8 cellular contexts compared by ENCODE assay signal in the genomic region with DNA sequence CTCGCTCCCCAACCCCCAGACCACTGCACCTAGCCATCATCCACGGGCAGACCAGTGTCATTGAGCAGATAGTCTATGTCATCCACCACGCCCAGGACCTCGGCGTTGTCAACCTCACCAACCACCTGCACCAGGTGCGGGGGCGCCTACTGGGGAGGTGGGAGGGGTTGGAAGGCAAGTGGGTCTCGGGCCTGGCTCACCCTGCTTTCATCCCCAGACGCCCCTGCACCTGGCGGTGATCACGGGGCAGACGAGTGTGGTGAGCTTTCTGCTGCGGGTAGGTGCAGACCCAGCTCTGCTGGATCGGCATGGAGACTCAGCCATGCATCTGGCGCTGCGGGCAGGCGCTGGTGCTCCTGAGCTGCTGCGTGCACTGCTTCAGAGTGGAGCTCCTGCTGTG. TPM values are rescaled to one million over a fixed set of nuclear protein-coding genes. Genes with fewer than 3 reads are reported as not detected.
DNase-seq lines count a peak whose midpoint lies in the region; ATAC-seq, FAIRE-seq and TF ChIP-seq lines count a peak whose summit lies in the region.
"Had no signal": no experiment of that assay in that cellular context is flagged by ENCODE, and none has a peak within 500 bp of the region (broad histone marks: within the 10 kb centered on the region; RNA-seq: fewer than 3 reads in every experiment).

No MANE protein-coding gene starts in this region.

- H3K36me3 ChIP-seq in GM23338 (ENCODE audit: insufficient read depth): no peaks in the 10 kb centered on the region

- TF ChIP-seq POLR2A in GM12892 (IDR thresholded peaks at IDR 0.05; ENCODE audit: low read depth, low read length): no peak

- H3K27ac ChIP-seq in GM23338 (ENCODE audit: low read depth): no peak overlapping the region

- no peaks in the 10 kb centered on the region; the same call in 1 of the 2 replicates for H4K20me1 ChIP-seq in GM23338 (replicated peaks; ENCODE audit: insufficient read depth)

- H3K4me1 ChIP-seq in GM23338 (ENCODE audit: insufficient read depth): peaks cover 3% of the 10 kb centered on the region; the same call in 1 of the 2 replicates

- H3K27ac Mint-ChIP-seq in GM23338: no peak overlapping the region

- no peaks in the 10 kb centered on the region for H3K79me2 ChIP-seq in GM23338 (replicated peaks; ENCODE audit: insufficient read depth)

- H3K9me3 Mint-ChIP-seq in GM23338: no peaks in the 10 kb centered on the region

- no peaks in the 10 kb centered on the region; the same call in 2 of the 3 replicates for H3K36me3 Mint-ChIP-seq in GM23338 (ENCODE audit: low read depth)

- TF ChIP-seq CTCF in GM23338 (conservative IDR thresholded peaks at IDR 0.05; ENCODE audit: low read depth in 2 of 2) (no peak), choroid plexus epithelial cell (conservative IDR thresholded peaks at IDR 0.05; ENCODE audit: low read depth, low read length) (no peak)

- no peak overlapping the region for H2AFZ ChIP-seq in GM23338

- H3K4me3 ChIP-seq in GM23338 (peak overlapping the region; percentile 74; the same call in 1 of the 2 replicates), choroid plexus epithelial cell (ENCODE audit: low read depth, low read length) (peak overlapping the region; percentile 66), skeletal muscle cell (ENCODE audit: low read depth, low read length) (peak overlapping the region; percentile 57)

- 0 out of 2 replicates have a peak, but pooled peaks cover 11% of the 10 kb centered on the region for H3F3A ChIP-seq in GM23338 (replicated peaks; ENCODE audit: low read depth)

- peaks cover 12% of the 10 kb centered on the region; the same call in 2 of the 3 replicates for H3K4me1 Mint-ChIP-seq in GM23338

- H3K9me2 ChIP-seq in GM23338 (ENCODE audit: insufficient read depth): no peaks in the 10 kb centered on the region

- peak overlapping the region; percentile 88 for H3K4me2 ChIP-seq in GM23338

- FAIRE-seq in GM12892 (lab: Jason Lieb, UNC): no peak

- peaks cover 8% of the 10 kb centered on the region for H3K27me3 ChIP-seq in GM23338 (ENCODE audit: insufficient read depth)

- ATAC-seq in GM23338: no peak

- H3K27me3 Mint-ChIP-seq in GM23338 (ENCODE audit: insufficient read depth, low read depth, poor library complexity): peaks cover 24% of the 10 kb centered on the region

- DNase-seq in GM23338 (ENCODE audit: low spot score) (no peak), NCI-H2171 (lab: John Stamatoyannopoulos, UW) (peak; percentile 12), choroid plexus epithelial cell (ENCODE audit: low read depth) (no peak), skeletal muscle cell (ENCODE audit: low read depth) (no peak), GM12892 (ENCODE audit: insufficient read length) (no peak), GOT3 (lab: John Stamatoyannopoulos, UW) (no peak)
- no peak for DNase-seq in stimulated activated CD8-positive, alpha-beta memory T cell treated with anti-CD3 and anti-CD28 coated beads, Interleukin-4, amount 100 ng/mL, for 48 hours

- H3K4me3 Mint-ChIP-seq in GM23338: peak overlapping the region; percentile 65; the same call in 2 of the 3 replicates

TF ChIP-seq in GM23338, 12 proteins besides CTCF, POLR2A, EP300 and RAD21 (continues in another document):
- no peak for TF ChIP-seq EZH2phosphoT487 (IDR thresholded peaks at IDR 0.05; ENCODE audit: unreplicated experiment)
- no peak for TF ChIP-seq JUNB (IDR thresholded peaks at IDR 0.05; ENCODE audit: unreplicated experiment)
- TF ChIP-seq, protein P1, sequence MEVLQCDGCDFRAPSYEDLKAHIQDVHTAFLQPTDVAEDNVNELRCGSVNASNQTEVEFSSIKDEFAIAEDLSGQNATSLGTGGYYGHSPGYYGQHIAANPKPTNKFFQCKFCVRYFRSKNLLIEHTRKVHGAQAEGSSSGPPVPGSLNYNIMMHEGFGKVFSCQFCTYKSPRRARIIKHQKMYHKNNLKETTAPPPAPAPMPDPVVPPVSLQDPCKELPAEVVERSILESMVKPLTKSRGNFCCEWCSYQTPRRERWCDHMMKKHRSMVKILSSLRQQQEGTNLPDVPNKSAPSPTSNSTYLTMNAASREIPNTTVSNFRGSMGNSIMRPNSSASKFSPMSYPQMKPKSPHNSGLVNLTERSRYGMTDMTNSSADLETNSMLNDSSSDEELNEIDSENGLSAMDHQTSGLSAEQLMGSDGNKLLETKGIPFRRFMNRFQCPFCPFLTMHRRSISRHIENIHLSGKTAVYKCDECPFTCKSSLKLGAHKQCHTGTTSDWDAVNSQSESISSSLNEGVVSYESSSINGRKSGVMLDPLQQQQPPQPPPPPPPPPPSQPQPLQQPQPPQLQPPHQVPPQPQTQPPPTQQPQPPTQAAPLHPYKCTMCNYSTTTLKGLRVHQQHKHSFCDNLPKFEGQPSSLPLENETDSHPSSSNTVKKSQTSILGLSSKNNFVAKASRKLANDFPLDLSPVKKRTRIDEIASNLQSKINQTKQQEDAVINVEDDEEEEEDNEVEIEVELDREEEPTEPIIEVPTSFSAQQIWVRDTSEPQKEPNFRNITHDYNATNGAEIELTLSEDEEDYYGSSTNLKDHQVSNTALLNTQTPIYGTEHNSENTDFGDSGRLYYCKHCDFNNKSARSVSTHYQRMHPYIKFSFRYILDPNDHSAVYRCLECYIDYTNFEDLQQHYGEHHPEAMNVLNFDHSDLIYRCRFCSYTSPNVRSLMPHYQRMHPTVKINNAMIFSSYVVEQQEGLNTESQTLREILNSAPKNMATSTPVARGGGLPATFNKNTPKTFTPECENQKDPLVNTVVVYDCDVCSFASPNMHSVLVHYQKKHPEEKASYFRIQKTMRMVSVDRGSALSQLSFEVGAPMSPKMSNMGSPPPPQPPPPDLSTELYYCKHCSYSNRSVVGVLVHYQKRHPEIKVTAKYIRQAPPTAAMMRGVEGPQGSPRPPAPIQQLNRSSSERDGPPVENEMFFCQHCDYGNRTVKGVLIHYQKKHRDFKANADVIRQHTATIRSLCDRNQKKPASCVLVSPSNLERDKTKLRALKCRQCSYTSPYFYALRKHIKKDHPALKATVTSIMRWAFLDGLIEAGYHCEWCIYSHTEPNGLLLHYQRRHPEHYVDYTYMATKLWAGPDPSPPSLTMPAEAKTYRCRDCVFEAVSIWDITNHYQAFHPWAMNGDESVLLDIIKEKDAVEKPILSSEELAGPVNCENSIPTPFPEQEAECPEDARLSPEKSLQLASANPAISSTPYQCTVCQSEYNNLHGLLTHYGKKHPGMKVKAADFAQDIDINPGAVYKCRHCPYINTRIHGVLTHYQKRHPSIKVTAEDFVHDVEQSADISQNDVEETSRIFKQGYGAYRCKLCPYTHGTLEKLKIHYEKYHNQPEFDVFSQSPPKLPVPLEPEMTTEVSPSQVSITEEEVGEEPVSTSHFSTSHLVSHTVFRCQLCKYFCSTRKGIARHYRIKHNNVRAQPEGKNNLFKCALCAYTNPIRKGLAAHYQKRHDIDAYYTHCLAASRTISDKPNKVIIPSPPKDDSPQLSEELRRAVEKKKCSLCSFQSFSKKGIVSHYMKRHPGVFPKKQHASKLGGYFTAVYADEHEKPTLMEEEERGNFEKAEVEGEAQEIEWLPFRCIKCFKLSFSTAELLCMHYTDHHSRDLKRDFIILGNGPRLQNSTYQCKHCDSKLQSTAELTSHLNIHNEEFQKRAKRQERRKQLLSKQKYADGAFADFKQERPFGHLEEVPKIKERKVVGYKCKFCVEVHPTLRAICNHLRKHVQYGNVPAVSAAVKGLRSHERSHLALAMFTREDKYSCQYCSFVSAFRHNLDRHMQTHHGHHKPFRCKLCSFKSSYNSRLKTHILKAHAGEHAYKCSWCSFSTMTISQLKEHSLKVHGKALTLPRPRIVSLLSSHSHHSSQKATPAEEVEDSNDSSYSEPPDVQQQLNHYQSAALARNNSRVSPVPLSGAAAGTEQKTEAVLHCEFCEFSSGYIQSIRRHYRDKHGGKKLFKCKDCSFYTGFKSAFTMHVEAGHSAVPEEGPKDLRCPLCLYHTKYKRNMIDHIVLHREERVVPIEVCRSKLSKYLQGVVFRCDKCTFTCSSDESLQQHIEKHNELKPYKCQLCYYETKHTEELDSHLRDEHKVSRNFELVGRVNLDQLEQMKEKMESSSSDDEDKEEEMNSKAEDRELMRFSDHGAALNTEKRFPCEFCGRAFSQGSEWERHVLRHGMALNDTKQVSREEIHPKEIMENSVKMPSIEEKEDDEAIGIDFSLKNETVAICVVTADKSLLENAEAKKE (CRISPR knock-in tag; IDR thresholded peaks at IDR 0.05): no peak
- no peak for TF ChIP-seq ZNF331 (CRISPR knock-in tag; IDR thresholded peaks at IDR 0.05; ENCODE audit: low read depth)
- no peak for TF ChIP-seq ZNF114 (CRISPR knock-in tag; IDR thresholded peaks at IDR 0.05)
- TF ChIP-seq EZH2 (IDR thresholded peaks at IDR 0.05; ENCODE audit: low read depth, unreplicated experiment): no peak

RNA-seq across cellular contexts. Expression of a gene that starts 4.6 kb away (rescaled TPM):
- 19.0 and 29.4 TPM in 2 replicates for total RNA-seq in GM23338 (2014; rRNA removed; shearing (Covaris generic))
- 6.8 and 8.1 TPM in 2 replicates for polyA plus RNA-seq in GM23338 (2016; fragmentation: Nextera tagmentation; extraction: Ambion mirVana)
- 120 TPM for polyA plus RNA-seq in GM12892 (2012; ENCODE audit: missing spikeins)

RNA-seq across cellular contexts. Expression of a gene that starts 18.5 kb away (rescaled TPM):
- total RNA-seq in GM23338 (2014; rRNA removed; shearing (Covaris generic)): 4.0 and 6.8 TPM in 2 replicates
- polyA plus RNA-seq in GM23338 (2016; fragmentation: Nextera tagmentation; extraction: Ambion mirVana): 1.9 and 2.7 TPM in 2 replicates
- polyA plus RNA-seq in GM12892 (2012; ENCODE audit: missing spikeins): 2.0 TPM

RNA-seq across cellular contexts. Expression of a gene that starts 20.6 kb away (rescaled TPM):
- 29.7 and 36.1 TPM in 2 replicates for total RNA-seq in GM23338 (2014; rRNA removed; shearing (Covaris generic))
- 18.4 and 18.5 TPM in 2 replicates for polyA plus RNA-seq in GM23338 (2016; fragmentation: Nextera tagmentation; extraction: Ambion mirVana)
- 0.66 TPM for polyA plus RNA-seq in GM12892 (2012; ENCODE audit: missing spikeins)

RNA-seq across cellular contexts. Expression of a gene that starts 32.3 kb away (rescaled TPM):
- total RNA-seq in GM23338 (2014; rRNA removed; shearing (Covaris generic)): 37.0 and 39.2 TPM in 2 replicates
- polyA plus RNA-seq in GM23338 (2016; fragmentation: Nextera tagmentation; extraction: Ambion mirVana): 37.3 and 47.3 TPM in 2 replicates
- polyA plus RNA-seq in GM12892 (2012; ENCODE audit: missing spikeins): 66.9 TPM

RNA-seq across cellular contexts. Expression of a gene that starts 51.3 kb away (rescaled TPM):
- 0.69 TPM in 1 of 2 replicates, not detected in the other for total RNA-seq in GM23338 (2014; rRNA removed; shearing (Covaris generic))
- polyA plus RNA-seq in GM23338 (2016; fragmentation: Nextera tagmentation; extraction: Ambion mirVana): 1.1 and 1.5 TPM in 2 replicates
- polyA plus RNA-seq in GM12892 (2012; ENCODE audit: missing spikeins): 0.30 TPM
- total RNA-seq: endothelial cell of umbilical vein had no signal
